In genomic region chr19:10508707-10509106, GRCh38 we compare ENCODE assay signal across 17 cellular contexts. TPM values are rescaled to one million over a fixed set of nuclear protein-coding genes. Genes with fewer than 3 reads are reported as not detected.
A peak's percentile ranks its signal among the peaks of the same experiment; 100 is the strongest.
DNase-seq lines count a peak whose midpoint lies in the region; ATAC-seq and TF ChIP-seq lines count a peak whose summit lies in the region.
"Had no signal": no experiment of that assay in that cellular context is flagged by ENCODE, and none has a peak within 500 bp of the region (broad histone marks: within the 10 kb centered on the region; RNA-seq: fewer than 3 reads in every experiment).

No MANE protein-coding gene starts in this region.

- DNase-seq in CD8-positive, alpha-beta memory T cell = no peak
- DNase-seq in Daoy (ENCODE audit: low read depth) = peak; percentile 43
- DNase-seq in activated CD4-positive, CD25-positive, alpha-beta regulatory T cell treated with anti-CD3 and anti-CD28 coated beads, Interleukin-2, amount 50 U/mL, for 72 hours = peak; percentile 36
- no peak for DNase-seq in central memory CD8-positive, alpha-beta T cell (ENCODE audit: low spot score in 2 of 2)
- DNase-seq in NCI-H69 (lab: John Stamatoyannopoulos, UW) = no peak
- DNase-seq in Caco-2 = no peak
- DNase-seq in CD14-positive monocyte (ENCODE audit: low spot score) = no peak
- DNase-seq in sciatic nerve (ENCODE audit: low spot score) = no peak
- DNase-seq: amniotic stem cell, EL, kidney glomerular epithelial cell, NCI-H2029, NCI-H526 treated with DMSO at 0.1 percent for 48 hours, T-helper 1 cell had no signal

- H3K9me3 ChIP-seq in CD8-positive, alpha-beta memory T cell (ENCODE audit: low read length) = no peaks in the 10 kb centered on the region
- no peaks in the 10 kb centered on the region for H3K9me3 ChIP-seq in Caco-2

- H3K36me3 Mint-ChIP-seq in CD8-positive, alpha-beta memory T cell = peaks cover 3 to 8% (median 7%) of the 10 kb centered on the region in 3 donors
- peaks cover 37% of the 10 kb centered on the region for H3K36me3 Mint-ChIP-seq in central memory CD8-positive, alpha-beta T cell (ENCODE audit: insufficient read depth)
- H3K36me3 Mint-ChIP-seq in Caco-2 (ENCODE audit: insufficient read depth, unreplicated experiment) (peaks cover 1% of the 10 kb centered on the region), CD14-positive monocyte (peaks cover 3 to 8% of the 10 kb centered on the region in 2 donors)

- CTCF ChIA-PET in CD8-positive, alpha-beta memory T cell (lab: Charles Lee) = interaction anchor here (0.6 to 4.5 kb wide), 7 partner anchors 14 to 191 kb away, joined by 3 to 18 read pairs (median 5); no protein-coding TSS in a partner anchor
- CTCF ChIA-PET in Caco-2 (lab: Charles Lee) = interaction anchor here (0.5 to 0.7 kb wide), 2 partner anchors 15 to 56 kb away, joined by 3 read pairs; no protein-coding TSS in a partner anchor

- POLR2A ChIA-PET in CD8-positive, alpha-beta memory T cell (lab: Charles Lee) = interaction anchor here (0.9 kb wide), 1 partner anchor 11 kb away, joined by 3 read pairs; no protein-coding TSS in a partner anchor
- POLR2A ChIA-PET in Caco-2 (lab: Charles Lee) = no interaction called here

- peak overlapping the region in 7 of 8 donors; percentile 23 to 89 (median 82) for H3K27ac Mint-ChIP-seq in CD8-positive, alpha-beta memory T cell
- peak overlapping the region; percentile 81 for H3K27ac Mint-ChIP-seq in central memory CD8-positive, alpha-beta T cell (ENCODE audit: low read depth)
- no peak overlapping the region for H3K27ac Mint-ChIP-seq in Caco-2 (ENCODE audit: unreplicated experiment)
- no peak overlapping the region for H3K27ac Mint-ChIP-seq in CD14-positive monocyte
- H3K27ac Mint-ChIP-seq: progenitor cell of endocrine pancreas had no signal

- peaks cover 26% of the 10 kb centered on the region for H3K4me1 ChIP-seq in CD8-positive, alpha-beta memory T cell (ENCODE audit: insufficient read depth, low read length)
- H3K4me1 ChIP-seq in Caco-2 = peaks cover 7% of the 10 kb centered on the region; the same call in 1 of the 2 replicates

- TF ChIP-seq CTCF in Caco-2 (IDR thresholded peaks at IDR 0.05; ENCODE audit: insufficient read depth in 1 of 2, low read depth in 1 of 2, low read length in 1 of 2, severe bottlenecking in 1 of 2, unreplicated experiment in 1 of 2) = no peak
- no peak for TF ChIP-seq CTCF in CD14-positive monocyte (IDR thresholded peaks at IDR 0.05)

- peaks cover 8% of the 10 kb centered on the region for H3K27me3 ChIP-seq in CD8-positive, alpha-beta memory T cell (ENCODE audit: insufficient read depth, low read length, poor library complexity, severe bottlenecking)
- no peaks in the 10 kb centered on the region for H3K27me3 ChIP-seq in Caco-2 (replicated peaks; ENCODE audit: control insufficient read depth, insufficient read depth, low read length)

- no peak for ATAC-seq in central memory CD8-positive, alpha-beta T cell (replicated peaks; ENCODE audit: extremely low read depth, poor library complexity, severe bottlenecking)
- ATAC-seq in sciatic nerve = no peak

- no TSS peak for BruUV-seq in Caco-2 (replicated peaks; lab: Mats Ljungman, UMichigan)

- H3K4me3 Mint-ChIP-seq in CD8-positive, alpha-beta memory T cell = peak overlapping the region in 5 of 7 donors; percentile 45 to 87 (median 71)
- peak overlapping the region; percentile 65 for H3K4me3 Mint-ChIP-seq in central memory CD8-positive, alpha-beta T cell
- H3K4me3 Mint-ChIP-seq in Caco-2 (ENCODE audit: unreplicated experiment) (no peak overlapping the region), CD14-positive monocyte (no peak overlapping the region)

- H3K36me3 ChIP-seq in CD8-positive, alpha-beta memory T cell (ENCODE audit: insufficient read depth, low read length) = no peaks in the 10 kb centered on the region
- H3K36me3 ChIP-seq in Caco-2 (ENCODE audit: control insufficient read depth, insufficient read depth, low read length) = no peaks in the 10 kb centered on the region

- no peaks in the 10 kb centered on the region for H3K9me3 Mint-ChIP-seq in CD8-positive, alpha-beta memory T cell
- H3K9me3 Mint-ChIP-seq in central memory CD8-positive, alpha-beta T cell = no peaks in the 10 kb centered on the region
- H3K9me3 Mint-ChIP-seq in Caco-2 (ENCODE audit: unreplicated experiment) = no peaks in the 10 kb centered on the region
- peaks cover 0 to 7% (median 0%) of the 10 kb centered on the region in 7 donors for H3K9me3 Mint-ChIP-seq in CD14-positive monocyte

- no peak overlapping the region for H3K27ac ChIP-seq in CD8-positive, alpha-beta memory T cell (ENCODE audit: low read depth, low read length)
- H3K27ac ChIP-seq: coronary artery had no signal

- peaks cover 8 to 9% of the 10 kb centered on the region in 2 donors for H3K27me3 Mint-ChIP-seq in CD8-positive, alpha-beta memory T cell
- H3K27me3 Mint-ChIP-seq in central memory CD8-positive, alpha-beta T cell = peaks cover 8% of the 10 kb centered on the region
- no peaks in the 10 kb centered on the region for H3K27me3 Mint-ChIP-seq in Caco-2 (ENCODE audit: insufficient read depth, unreplicated experiment)
- peaks cover 10 to 15% (median 12%) of the 10 kb centered on the region in 3 donors for H3K27me3 Mint-ChIP-seq in CD14-positive monocyte (ENCODE audit: low read depth in 3 of 3)

- H3K4me3 ChIP-seq in CD8-positive, alpha-beta memory T cell (ENCODE audit: low read length) = no peak overlapping the region
- no peak overlapping the region for H3K4me3 ChIP-seq in Caco-2 (ENCODE audit: low read depth, low read length)
- H3K4me3 ChIP-seq: coronary artery had no signal

- H3K4me1 Mint-ChIP-seq in CD8-positive, alpha-beta memory T cell = peaks cover 27 to 40% (median 34%) of the 10 kb centered on the region in 3 donors
- H3K4me1 Mint-ChIP-seq in central memory CD8-positive, alpha-beta T cell = peaks cover 28% of the 10 kb centered on the region
- H3K4me1 Mint-ChIP-seq in Caco-2 (ENCODE audit: low read depth, unreplicated experiment) = no peaks in the 10 kb centered on the region
- peaks cover 20% of the 10 kb centered on the region for H3K4me1 Mint-ChIP-seq in CD14-positive monocyte

- intact Hi-C loops in Caco-2 (cut with micrococcal nuclease; ENCODE audit: unreplicated experiment) (no loop called here), CD14-positive monocyte (cut with micrococcal nuclease) (loop anchor here (5.0 to 10.0 kb wide), 3 partner anchors 54 to 574 kb away; partner anchors contain the start of gene OLFM2 (in 1 of the 2)), sciatic nerve (cut with DNase I) (no loop called here)

RNA-seq across cellular contexts. Expression of gene KEAP1, which starts 5.6 kb away (rescaled TPM):
- total RNA-seq in CD8-positive, alpha-beta memory T cell = 100 to 1,000 TPM; 101 to 107 TPM
- polyA plus RNA-seq in CD8-positive, alpha-beta memory T cell = 58.3 TPM
- 92.3 and 99.8 TPM in 2 replicates for total RNA-seq in Daoy (2014; rRNA removed; shearing (Covaris generic))
- total RNA-seq in Caco-2 (2022) = 73.0 and 77.7 TPM in 2 replicates
- polyA plus RNA-seq in CD14-positive monocyte = 10 to 100 TPM; 26.0 to 32.6 TPM
- 63.9 TPM for total RNA-seq in sciatic nerve

RNA-seq across cellular contexts. Expression of gene S1PR5, which starts 8.5 kb away (rescaled TPM):
- total RNA-seq in CD8-positive, alpha-beta memory T cell = 1 to 10 TPM; 1.5 to 1.8 TPM
- polyA plus RNA-seq in CD8-positive, alpha-beta memory T cell = 90.3 TPM
- 0.24 and 2.2 TPM in 2 replicates for total RNA-seq in Daoy (2014; rRNA removed; shearing (Covaris generic))
- 0.57 and 0.67 TPM in 2 replicates for total RNA-seq in Caco-2 (2022)
- under 1 TPM; 0.18 to 0.46 TPM for polyA plus RNA-seq in CD14-positive monocyte
- 0.53 TPM for total RNA-seq in sciatic nerve
- total RNA-seq: progenitor cell of endocrine pancreas, RPMI7951 had no signal

RNA-seq across cellular contexts. Expression of gene ATG4D, which starts 35.0 kb away (rescaled TPM):
- total RNA-seq in CD8-positive, alpha-beta memory T cell = 10 to 100 TPM; 44.4 to 45.1 TPM
- polyA plus RNA-seq in CD8-positive, alpha-beta memory T cell = 28.9 TPM
- total RNA-seq in Daoy (2014; rRNA removed; shearing (Covaris generic)) = 18.1 and 51.4 TPM in 2 replicates
- total RNA-seq in Caco-2 (2022) = 34.3 and 34.6 TPM in 2 replicates
- polyA plus RNA-seq in CD14-positive monocyte = 10 to 100 TPM; 10.7 to 11.9 TPM
- total RNA-seq in sciatic nerve = 15.1 TPM

RNA-seq across cellular contexts. Expression of gene KRI1, which starts 57.1 kb away (rescaled TPM):
- 10 to 100 TPM; 61.6 to 64.5 TPM for total RNA-seq in CD8-positive, alpha-beta memory T cell
- 45.7 TPM for polyA plus RNA-seq in CD8-positive, alpha-beta memory T cell
- 22.0 and 30.9 TPM in 2 replicates for total RNA-seq in Daoy (2014; rRNA removed; shearing (Covaris generic))
- total RNA-seq in Caco-2 (2022) (27.0 and 27.5 TPM in 2 replicates), sciatic nerve (25.0 TPM)
- polyA plus RNA-seq in CD14-positive monocyte = 1 to 10 TPM; 3.9 to 6.1 TPM

Comparison
In these comparisons a context has a peak if more than half of its experiments do, and no peak if none do; other contexts are left out.
1. DNase-seq: peak in Daoy (single experiment) and activated CD4-positive, CD25-positive, alpha-beta regulatory T cell treated with anti-CD3 and anti-CD28 coated beads, Interleukin-2, amount 50 U/mL, for 72 hours (single experiment); none in CD8-positive, alpha-beta memory T cell (0 of 5), central memory CD8-positive, alpha-beta T cell (0 of 2), NCI-H69 (single experiment), Caco-2 (0 of 2), CD14-positive monocyte (single experiment) and sciatic nerve (single experiment).
2. H3K27ac Mint-ChIP-seq: peak in CD8-positive, alpha-beta memory T cell (7 of 8) and central memory CD8-positive, alpha-beta T cell (single experiment); none in Caco-2 (single experiment) and CD14-positive monocyte (0 of 7).
3. H3K4me3 Mint-ChIP-seq: peak in CD8-positive, alpha-beta memory T cell (5 of 7) and central memory CD8-positive, alpha-beta T cell (single experiment); none in Caco-2 (single experiment) and CD14-positive monocyte (0 of 2).
4. intact Hi-C loops: an anchor here in CD14-positive monocyte (5.0 to 10.0 kb wide); none called in Caco-2 and sciatic nerve.